ENCODE assay signal across 1 cellular context in the genomic region with DNA sequence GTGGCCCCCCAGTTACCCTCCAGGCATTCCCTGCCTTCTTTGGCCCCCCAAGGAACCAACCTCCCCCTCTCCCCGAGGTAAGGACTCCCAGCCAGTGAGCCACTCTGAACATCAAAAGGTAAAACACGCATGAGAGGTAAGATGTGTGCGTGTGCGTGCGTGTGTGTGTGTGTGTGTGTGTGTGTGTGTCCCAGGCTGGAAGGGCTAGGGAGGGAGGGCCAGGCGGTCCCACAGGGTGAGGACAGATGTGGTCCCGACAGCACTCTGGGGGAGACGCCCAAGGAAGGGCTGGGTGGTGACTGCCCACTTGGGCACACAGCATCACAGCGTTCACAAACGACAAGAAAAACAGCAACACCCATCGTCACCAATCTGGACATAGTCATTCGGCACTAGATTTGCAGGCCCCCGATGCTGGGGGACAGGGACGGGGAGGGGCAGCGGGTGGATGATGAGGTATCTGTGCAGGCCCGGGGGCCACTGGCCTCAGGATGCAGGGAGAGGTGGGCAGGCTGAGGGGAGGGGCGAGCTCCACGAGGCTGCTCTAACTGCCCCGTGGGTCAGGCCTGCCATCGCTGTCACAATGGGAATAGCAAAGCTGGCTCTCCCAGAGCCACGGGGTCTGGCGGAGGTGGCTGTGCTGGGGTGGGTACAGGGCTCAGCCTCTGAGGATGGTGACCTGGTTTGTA.
TF ChIP-seq lines count a peak whose summit lies in the region.

No MANE protein-coding gene starts in this region.

TF ChIP-seq in IMR-90, 13 proteins besides CTCF, POLR2A, EP300 and RAD21:
- TF ChIP-seq RCOR1 (IDR thresholded peaks at IDR 0.05; ENCODE audit: insufficient replicate concordance, low read length): no peak
- no peak for TF ChIP-seq FOS (IDR thresholded peaks at IDR 0.05; ENCODE audit: low read depth, low read length)
- no peak for TF ChIP-seq CHD1 (IDR thresholded peaks at IDR 0.05; ENCODE audit: low read depth, low read length)
- TF ChIP-seq BHLHE40 (IDR thresholded peaks at IDR 0.05; ENCODE audit: low read depth, low read length): no peak
- TF ChIP-seq NFE2L2 (IDR thresholded peaks at IDR 0.05; ENCODE audit: low read depth, low read length): no peak
- no peak for TF ChIP-seq SMC3 (IDR thresholded peaks at IDR 0.05; ENCODE audit: low read depth, low read length)
- no peak for TF ChIP-seq MAZ (IDR thresholded peaks at IDR 0.05; ENCODE audit: borderline replicate concordance, low read depth, low read length)
- no peak for TF ChIP-seq CEBPB (IDR thresholded peaks at IDR 0.05; ENCODE audit: low read depth, low read length)
- TF ChIP-seq, protein P1, sequence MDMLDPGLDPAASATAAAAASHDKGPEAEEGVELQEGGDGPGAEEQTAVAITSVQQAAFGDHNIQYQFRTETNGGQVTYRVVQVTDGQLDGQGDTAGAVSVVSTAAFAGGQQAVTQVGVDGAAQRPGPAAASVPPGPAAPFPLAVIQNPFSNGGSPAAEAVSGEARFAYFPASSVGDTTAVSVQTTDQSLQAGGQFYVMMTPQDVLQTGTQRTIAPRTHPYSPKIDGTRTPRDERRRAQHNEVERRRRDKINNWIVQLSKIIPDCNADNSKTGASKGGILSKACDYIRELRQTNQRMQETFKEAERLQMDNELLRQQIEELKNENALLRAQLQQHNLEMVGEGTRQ (IDR thresholded peaks at IDR 0.05; ENCODE audit: low read depth, low read length): no peak
- TF ChIP-seq, protein P2, sequence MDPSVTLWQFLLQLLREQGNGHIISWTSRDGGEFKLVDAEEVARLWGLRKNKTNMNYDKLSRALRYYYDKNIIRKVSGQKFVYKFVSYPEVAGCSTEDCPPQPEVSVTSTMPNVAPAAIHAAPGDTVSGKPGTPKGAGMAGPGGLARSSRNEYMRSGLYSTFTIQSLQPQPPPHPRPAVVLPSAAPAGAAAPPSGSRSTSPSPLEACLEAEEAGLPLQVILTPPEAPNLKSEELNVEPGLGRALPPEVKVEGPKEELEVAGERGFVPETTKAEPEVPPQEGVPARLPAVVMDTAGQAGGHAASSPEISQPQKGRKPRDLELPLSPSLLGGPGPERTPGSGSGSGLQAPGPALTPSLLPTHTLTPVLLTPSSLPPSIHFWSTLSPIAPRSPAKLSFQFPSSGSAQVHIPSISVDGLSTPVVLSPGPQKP (IDR thresholded peaks at IDR 0.05; ENCODE audit: borderline replicate concordance, low read depth, low read length): no peak
- TF ChIP-seq RFX5 (IDR thresholded peaks at IDR 0.05; ENCODE audit: low read depth, low read length): no peak
- TF ChIP-seq MXI1 (IDR thresholded peaks at IDR 0.05; ENCODE audit: borderline replicate concordance, low read depth, low read length): no peak
- TF ChIP-seq MAFK (IDR thresholded peaks at IDR 0.05; ENCODE audit: low read depth, low read length): no peak
